30 cellular contexts compared by ENCODE assay signal in genomic region chr22:44793506-44794225, GRCh38. TPM values are rescaled to one million over a fixed set of nuclear protein-coding genes. Genes with fewer than 3 reads are reported as not detected.
"Had no signal": no experiment of that assay in that cellular context is flagged by ENCODE, and none has a peak within 500 bp of the region (broad histone marks: within the 10 kb centered on the region; RNA-seq: fewer than 3 reads in every experiment).

No MANE protein-coding gene starts in this region.

- H3K4me1 Mint-ChIP-seq: activated B cell treated with CpG ODN at 0.5 μM for 24 hours; activated CD4-positive, alpha-beta T cell treated with anti-CD3 and anti-CD28 coated beads for 36 hours; activated naive CD8-positive, alpha-beta T cell treated with anti-CD3 and anti-CD28 coated beads for 36 hours; naive B cell had no signal

- H3K27me3 ChIP-seq: ascending aorta, cardiac muscle cell, testis had no signal

- H3K4me1 ChIP-seq: adrenal gland, ascending aorta, psoas muscle, sigmoid colon, testis, transverse colon had no signal

- H3K9ac ChIP-seq: parathyroid adenoma had no signal

- H2AFZ ChIP-seq: parathyroid adenoma had no signal

- DNase-seq: activated B cell treated with CpG ODN at 0.5 μM for 24 hours; activated CD4-positive, alpha-beta T cell treated with anti-CD3 and anti-CD28 coated beads for 36 hours; activated effector memory CD4-positive, alpha-beta T cell treated with Interleukin-2 at 50 U/mL for 16 hours; activated naive CD4-positive, alpha-beta T cell treated with Interleukin-2 at 50 U/mL for 16 hours; activated naive CD8-positive, alpha-beta T cell treated with anti-CD3 and anti-CD28 coated beads for 36 hours; activated T-cell treated with anti-CD3 and anti-CD28 coated beads for 4 hours; activated T-cell treated with anti-CD3 and anti-CD28 coated beads, Interleukin-2, amount 50 U/mL, for 72 hours; adrenal gland; dorsolateral prefrontal cortex; effector memory CD4-positive, alpha-beta T cell; left ventricle myocardium superior; naive B cell; nephron progenitor cell; nucleus accumbens; psoas muscle; sigmoid colon; stimulated activated CD4-positive, alpha-beta T cell treated with anti-CD3 and anti-CD28 coated beads, Interleukin-15, amount 100 ng/mL, for 24 hours; stimulated activated CD4-positive, alpha-beta T cell treated with anti-CD3 and anti-CD28 coated beads, Interleukin-2, amount 100 ng/mL, for 24 hours; stimulated activated naive CD8-positive, alpha-beta T cell treated with anti-CD3 and anti-CD28 coated beads, Interleukin-15, Interleukin-2, amounts not matched to agents 100 U/mL and 50 U/mL, for 24 hours; SW 1271; T-helper 2 cell; testis; transverse colon had no signal

- H3K4me3 Mint-ChIP-seq: activated B cell treated with CpG ODN at 0.5 μM for 24 hours; activated CD4-positive, alpha-beta T cell treated with anti-CD3 and anti-CD28 coated beads for 36 hours; activated naive CD8-positive, alpha-beta T cell treated with anti-CD3 and anti-CD28 coated beads for 36 hours; activated T-cell treated with anti-CD3 and anti-CD28 coated beads, Interleukin-2, amount 50 U/mL, for 72 hours; brain; naive B cell; nephron progenitor cell had no signal

- H3K79me2 ChIP-seq: parathyroid adenoma had no signal

- H3K27ac ChIP-seq: adrenal gland, ascending aorta, cardiac muscle cell, coronary artery, dorsolateral prefrontal cortex, parathyroid adenoma, psoas muscle, sigmoid colon, testis, transverse colon had no signal

- H3K27me3 Mint-ChIP-seq: activated CD4-positive, alpha-beta T cell treated with anti-CD3 and anti-CD28 coated beads for 36 hours; activated naive CD8-positive, alpha-beta T cell treated with anti-CD3 and anti-CD28 coated beads for 36 hours had no signal

- H3K4me3 ChIP-seq: adrenal gland, ascending aorta, cardiac muscle cell, coronary artery, dorsolateral prefrontal cortex, psoas muscle, sigmoid colon, smooth muscle cell, testis, transverse colon had no signal

- H3K36me3 Mint-ChIP-seq: activated naive CD8-positive, alpha-beta T cell treated with anti-CD3 and anti-CD28 coated beads for 36 hours; naive B cell had no signal

- H3K9me3 Mint-ChIP-seq: activated B cell treated with CpG ODN at 0.5 μM for 24 hours; activated naive CD8-positive, alpha-beta T cell treated with anti-CD3 and anti-CD28 coated beads for 36 hours; activated T-cell treated with anti-CD3 and anti-CD28 coated beads, Interleukin-2, amount 50 U/mL, for 72 hours; nephron progenitor cell had no signal

- H3K27ac Mint-ChIP-seq: activated B cell treated with CpG ODN at 0.5 μM for 24 hours; activated CD4-positive, alpha-beta T cell treated with anti-CD3 and anti-CD28 coated beads for 36 hours; activated naive CD8-positive, alpha-beta T cell treated with anti-CD3 and anti-CD28 coated beads for 36 hours; activated T-cell treated with anti-CD3 and anti-CD28 coated beads, Interleukin-2, amount 50 U/mL, for 72 hours; naive B cell had no signal

- H3K36me3 ChIP-seq: adrenal gland, ascending aorta, cardiac muscle cell, sigmoid colon, transverse colon had no signal

- H3K4me2 ChIP-seq: smooth muscle cell had no signal

- H3K9me3 ChIP-seq: adrenal gland, ascending aorta, psoas muscle, sigmoid colon, testis, transverse colon had no signal

- ATAC-seq: activated CD4-positive, alpha-beta T cell treated with anti-CD3 and anti-CD28 coated beads for 36 hours; activated T-cell treated with anti-CD3 and anti-CD28 coated beads, Interleukin-2, amount 50 U/mL, for 72 hours; left ventricle myocardium superior; psoas muscle; stimulated activated naive CD8-positive, alpha-beta T cell treated with anti-CD3 and anti-CD28 coated beads, Interleukin-15, Interleukin-2, amounts not matched to agents 100 U/mL and 50 U/mL, for 24 hours had no signal

RNA-seq across cellular contexts. Expression of gene ARHGAP8, which starts 41.3 kb away (rescaled TPM):
- total RNA-seq: ascending aorta, left ventricle myocardium superior, lung microvascular endothelial cell had no signal
- polyA plus RNA-seq: psoas muscle had no signal
